ENCODE assay signal across 9 cellular contexts in the genomic region with DNA sequence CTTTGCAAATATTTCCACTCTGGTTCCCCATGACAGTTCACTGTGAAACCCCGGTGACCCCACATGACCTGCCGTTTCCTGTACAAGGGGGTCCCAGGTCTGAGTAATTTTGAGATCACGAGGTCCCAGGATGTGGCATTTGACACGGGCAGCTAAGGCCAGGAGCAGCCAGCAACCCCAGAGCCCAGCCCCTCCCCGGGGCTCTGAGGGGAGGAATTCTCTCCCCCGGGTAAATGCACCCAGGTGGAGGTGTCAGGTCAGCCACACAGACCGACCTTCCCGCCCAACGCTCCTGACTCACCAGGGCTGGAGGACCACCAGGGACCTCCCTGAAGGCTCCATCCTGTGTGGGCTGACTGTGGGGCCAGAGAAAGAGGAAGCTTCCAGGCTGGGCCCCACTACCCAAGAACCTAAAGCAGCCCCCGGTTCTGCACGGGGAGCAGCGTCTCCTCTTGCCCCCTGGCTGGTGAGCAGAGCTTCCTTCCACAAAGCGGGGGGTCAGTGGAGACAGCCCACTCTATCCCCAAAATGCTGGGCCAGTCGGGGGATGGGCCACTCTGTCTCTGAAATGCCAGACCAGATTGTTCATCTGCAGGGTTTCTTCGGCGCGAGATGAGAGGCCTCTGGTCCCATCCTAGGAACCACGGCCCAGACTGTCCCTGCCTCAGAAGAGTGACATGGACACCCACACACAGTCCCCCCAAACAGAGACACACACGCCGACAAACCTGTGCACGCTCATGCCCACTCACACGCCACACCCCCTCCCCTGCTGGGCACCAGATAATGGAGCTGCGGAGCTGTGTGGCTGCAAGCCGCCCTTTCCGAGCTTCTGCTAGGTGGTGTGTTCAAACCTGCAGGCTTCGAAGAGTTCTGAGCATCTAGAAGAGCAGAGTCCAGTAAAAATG. TPM values are rescaled to one million over a fixed set of nuclear protein-coding genes. Genes with fewer than 3 reads are reported as not detected.
DNase-seq lines count a peak whose midpoint lies in the region; ATAC-seq, FAIRE-seq and TF ChIP-seq lines count a peak whose summit lies in the region.
"Had no signal": no experiment of that assay in that cellular context is flagged by ENCODE, and none has a peak within 500 bp of the region (broad histone marks: within the 10 kb centered on the region; RNA-seq: fewer than 3 reads in every experiment).

No MANE protein-coding gene starts in this region.

- intact Hi-C loops in activated CD4-positive, alpha-beta memory T cell treated with anti-CD3 and anti-CD28 coated beads for 36 hours (cut with micrococcal nuclease), result loop anchor here (1.0 to 10.0 kb wide), 5 partner anchors 33 to 317 kb away; a partner anchor contains a TSS

- H3K4me3 Mint-ChIP-seq in activated CD4-positive, alpha-beta memory T cell treated with anti-CD3 and anti-CD28 coated beads for 36 hours, result peak overlapping the region; percentile 51
- H3K4me3 Mint-ChIP-seq in naive thymus-derived CD8-positive, alpha-beta T cell, result peak overlapping the region in 8 of 10 donors; percentile 13 to 48 (median 34)

- H3K9me3 Mint-ChIP-seq in activated CD4-positive, alpha-beta memory T cell treated with anti-CD3 and anti-CD28 coated beads for 36 hours, result no peaks in the 10 kb centered on the region
- H3K9me3 Mint-ChIP-seq in naive thymus-derived CD8-positive, alpha-beta T cell, result no peaks in the 10 kb centered on the region

- POLR2A ChIA-PET in activated CD4-positive, alpha-beta memory T cell treated with anti-CD3 and anti-CD28 coated beads for 36 hours (lab: Charles Lee), result interaction anchor here (0.8 to 1.8 kb wide), 2 partner anchors 24 to 33 kb away, joined by 3 to 7 read pairs; a partner anchor contains a TSS
- POLR2A ChIA-PET in naive thymus-derived CD8-positive, alpha-beta T cell (lab: Charles Lee), result interaction anchor here (0.7 to 2.5 kb wide), 6 partner anchors 24 to 176 kb away, joined by 3 to 7 read pairs (median 4); a partner anchor contains a TSS

- no peaks in the 10 kb centered on the region for H3K27me3 Mint-ChIP-seq in activated CD4-positive, alpha-beta memory T cell treated with anti-CD3 and anti-CD28 coated beads for 36 hours
- no peaks in the 10 kb centered on the region for H3K27me3 Mint-ChIP-seq in naive thymus-derived CD8-positive, alpha-beta T cell

- DNase-seq in GM12892 (ENCODE audit: insufficient read length) (peak; percentile 69), DMS114 treated with DMSO at 0.1 percent for 48 hours (lab: John Stamatoyannopoulos, UW; ENCODE audit: unreplicated experiment) (no peak), ecto neural progenitor cell (ENCODE audit: low spot score) (no peak)
- DNase-seq in activated CD4-positive, alpha-beta memory T cell treated with anti-CD3 and anti-CD28 coated beads for 36 hours, result peak; percentile 80
- DNase-seq in naive thymus-derived CD8-positive, alpha-beta T cell, result peak in 1 of 10 donors; percentile 31

- peaks cover 40% of the 10 kb centered on the region for H3K4me1 Mint-ChIP-seq in activated CD4-positive, alpha-beta memory T cell treated with anti-CD3 and anti-CD28 coated beads for 36 hours (ENCODE audit: low read depth)
- H3K4me1 Mint-ChIP-seq in naive thymus-derived CD8-positive, alpha-beta T cell, result peaks cover 10 to 42% (median 36%) of the 10 kb centered on the region in 4 donors

- peak overlapping the region; percentile 90 for H3K27ac Mint-ChIP-seq in activated CD4-positive, alpha-beta memory T cell treated with anti-CD3 and anti-CD28 coated beads for 36 hours
- H3K27ac Mint-ChIP-seq in naive thymus-derived CD8-positive, alpha-beta T cell, result peak overlapping the region in 8 of 10 donors; percentile 25 to 81 (median 70)

- FAIRE-seq in GM12892 (lab: Jason Lieb, UNC), result no peak
- FAIRE-seq: bronchial epithelial cell had no signal

- CTCF ChIA-PET in activated CD4-positive, alpha-beta memory T cell treated with anti-CD3 and anti-CD28 coated beads for 36 hours (lab: Charles Lee), result interaction anchor here (1.2 to 1.8 kb wide), 3 partner anchors 10 to 173 kb away, joined by 5 to 7 read pairs (median 5); no protein-coding TSS in a partner anchor

- ATAC-seq in HG02798 (IDR thresholded peaks at IDR 0.05; ENCODE audit: poor library complexity, unreplicated experiment) (peak; percentile 24), SK-N-SH treated with all-trans-retinoic acid at 6 μM for 48 hours (no peak), GM18867 (IDR thresholded peaks at IDR 0.05; ENCODE audit: unreplicated experiment) (no peak)
- peak; percentile 19 to 30 for ATAC-seq in naive thymus-derived CD8-positive, alpha-beta T cell

- no peaks in the 10 kb centered on the region for H3K36me3 Mint-ChIP-seq in activated CD4-positive, alpha-beta memory T cell treated with anti-CD3 and anti-CD28 coated beads for 36 hours
- no peaks in the 10 kb centered on the region for H3K36me3 Mint-ChIP-seq in naive thymus-derived CD8-positive, alpha-beta T cell

- TF ChIP-seq POLR2A in GM12892 (IDR thresholded peaks at IDR 0.05; ENCODE audit: low read depth, low read length), result no peak

TF ChIP-seq in SK-N-SH treated with all-trans-retinoic acid at 6 μM for 48 hours, 23 proteins besides CTCF, POLR2A, EP300 and RAD21:
- no peak for TF ChIP-seq SNAI2 (CRISPR knock-in tag; IDR thresholded peaks at IDR 0.05)
- TF ChIP-seq GLIS3 (CRISPR knock-in tag; IDR thresholded peaks at IDR 0.05), result no peak
- no peak for TF ChIP-seq ZNF565 (CRISPR knock-in tag; conservative IDR thresholded peaks at IDR 0.05; ENCODE audit: low read depth)
- TF ChIP-seq, protein P1, sequence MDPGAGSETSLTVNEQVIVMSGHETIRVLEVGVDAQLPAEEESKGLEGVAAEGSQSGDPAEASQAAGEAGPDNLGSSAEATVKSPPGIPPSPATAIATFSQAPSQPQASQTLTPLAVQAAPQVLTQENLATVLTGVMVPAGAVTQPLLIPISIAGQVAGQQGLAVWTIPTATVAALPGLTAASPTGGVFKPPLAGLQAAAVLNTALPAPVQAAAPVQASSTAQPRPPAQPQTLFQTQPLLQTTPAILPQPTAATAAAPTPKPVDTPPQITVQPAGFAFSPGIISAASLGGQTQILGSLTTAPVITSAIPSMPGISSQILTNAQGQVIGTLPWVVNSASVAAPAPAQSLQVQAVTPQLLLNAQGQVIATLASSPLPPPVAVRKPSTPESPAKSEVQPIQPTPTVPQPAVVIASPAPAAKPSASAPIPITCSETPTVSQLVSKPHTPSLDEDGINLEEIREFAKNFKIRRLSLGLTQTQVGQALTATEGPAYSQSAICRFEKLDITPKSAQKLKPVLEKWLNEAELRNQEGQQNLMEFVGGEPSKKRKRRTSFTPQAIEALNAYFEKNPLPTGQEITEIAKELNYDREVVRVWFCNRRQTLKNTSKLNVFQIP (CRISPR knock-in tag; IDR thresholded peaks at IDR 0.05; ENCODE audit: borderline replicate concordance, low read depth), result no peak

RNA-seq across cellular contexts. Expression of a gene that starts 23.4 kb away (rescaled TPM):
- polyA plus RNA-seq in GM12892 (2012; ENCODE audit: missing spikeins), result 8.7 TPM
- 10 to 100 TPM; 29.6 to 30.7 TPM for total RNA-seq in activated CD4-positive, alpha-beta memory T cell treated with anti-CD3 and anti-CD28 coated beads for 36 hours
- total RNA-seq in naive thymus-derived CD8-positive, alpha-beta T cell, result 1 to 10 TPM; 1.4 TPM
- polyA plus RNA-seq in naive thymus-derived CD8-positive, alpha-beta T cell, result under 1 TPM in 1 of 3 donors, not detected in 2; 0.93 TPM

Comparison
In these comparisons a context has a peak if more than half of its experiments do, and no peak if none do; other contexts are left out.
1. DNase-seq: peak in GM12892 (single experiment) and activated CD4-positive, alpha-beta memory T cell treated with anti-CD3 and anti-CD28 coated beads for 36 hours (single experiment); none in DMS114 treated with DMSO at 0.1 percent for 48 hours (single experiment) and ecto neural progenitor cell (single experiment).
2. ATAC-seq: peak in HG02798 (single experiment) and naive thymus-derived CD8-positive, alpha-beta T cell (2 of 2); none in SK-N-SH treated with all-trans-retinoic acid at 6 μM for 48 hours (single experiment) and GM18867 (single experiment).
3. RNA of a gene that starts 23.4 kb away (total RNA-seq): 29.6 to 30.7 TPM in activated CD4-positive, alpha-beta memory T cell treated with anti-CD3 and anti-CD28 coated beads for 36 hours; 1.4 TPM in naive thymus-derived CD8-positive, alpha-beta T cell; every median in the first group is over 10 times any median in the second.